Comparison of ENCODE assay signal across 7 cellular contexts in the genomic region with DNA sequence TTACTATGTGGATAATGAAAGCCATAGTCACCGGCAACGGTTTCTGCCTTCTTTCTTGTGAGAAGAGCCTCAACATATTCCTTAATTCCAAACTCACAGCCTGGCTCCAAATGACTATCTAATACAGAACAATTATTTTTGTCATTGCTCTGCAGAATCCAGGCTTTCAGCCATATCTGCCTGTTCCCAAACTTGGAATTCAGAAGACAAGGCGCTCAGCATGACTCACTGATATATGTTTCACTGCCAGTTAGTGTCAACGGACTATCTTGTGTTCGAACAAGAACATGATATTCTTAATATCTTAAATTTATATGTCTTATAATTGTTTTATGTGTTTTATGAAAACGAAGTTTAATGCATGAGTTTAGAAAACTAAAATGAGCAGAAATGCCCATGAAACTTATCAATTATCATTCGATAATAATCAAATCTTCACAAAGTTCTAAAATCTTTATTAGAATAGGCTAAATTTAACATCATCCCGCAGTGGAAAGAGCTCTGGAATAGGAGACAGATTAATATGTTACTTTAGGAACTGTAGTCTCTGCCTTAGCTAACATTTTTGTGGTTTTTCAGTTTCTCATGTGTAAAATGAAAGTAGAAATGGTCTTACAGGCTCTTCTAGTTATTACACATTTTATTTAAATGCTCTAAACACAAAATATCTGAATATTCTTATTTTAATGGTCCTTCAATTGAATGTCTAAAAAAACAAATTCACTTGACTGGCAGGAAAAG.
DNase-seq lines count a peak whose midpoint lies in the region; ATAC-seq, FAIRE-seq and TF ChIP-seq lines count a peak whose summit lies in the region.

No MANE protein-coding gene starts in this region.

- H3K27ac ChIP-seq in SJSA1 (peak overlapping the region; percentile 37; the same call in 1 of the 2 replicates), gastrocnemius medialis (peak overlapping the region; percentile 55 to 83 (median 72)), small intestine (ENCODE audit: low read depth in 1 of 2, low read length in 1 of 2) (no peak overlapping the region)

- H3K36me3 ChIP-seq in SJSA1 (no peaks in the 10 kb centered on the region; the same call in 1 of the 2 replicates), gastrocnemius medialis (no peaks in the 10 kb centered on the region), small intestine (ENCODE audit: control insufficient read depth in 2 of 2, insufficient read depth in 2 of 2, low read length in 2 of 2) (no peaks in the 10 kb centered on the region)

- peak; percentile 87 for ATAC-seq in HG02885 (IDR thresholded peaks at IDR 0.05; ENCODE audit: poor library complexity, unreplicated experiment)
- ATAC-seq in gastrocnemius medialis, result peak; percentile 77 to 85

- FAIRE-seq in GM19239 (lab: Jason Lieb, UNC) (peak; percentile 71), small intestine (lab: Jason Lieb, UNC) (no peak)

- no peak for DNase-seq in GM19239 (ENCODE audit: insufficient read length, low spot score)
- peak in 1 of 2 experiments; percentile 18 for DNase-seq in SJSA1 (ENCODE audit: low read depth in 1 of 2, low spot score in 2 of 2)
- DNase-seq in gastrocnemius medialis, result peak in 1 of 2 donors; percentile 22
- no peak for DNase-seq in NCI-H345 treated with DMSO at 0.1 percent for 48 hours (lab: John Stamatoyannopoulos, UW; ENCODE audit: unreplicated experiment)
- DNase-seq in germinal center (ENCODE audit: low spot score), result no peak
- DNase-seq in small intestine, result no peak

- TF ChIP-seq POLR2A in gastrocnemius medialis (IDR thresholded peaks at IDR 0.05), result no peak

- WGBS in small intestine, 3 donors, result 83 to 90% (median 84%) methylated on average over 8 of the region's 8 CpGs

- intact Hi-C loops in gastrocnemius medialis (cut with DNase I; ENCODE audit: low total_unique reads), result no loop called here

- H3K4me1 ChIP-seq in SJSA1 (replicated peaks) (peaks cover 11% of the 10 kb centered on the region), gastrocnemius medialis (peaks cover 12 to 24% of the 10 kb centered on the region in 2 donors), small intestine (ENCODE audit: control insufficient read depth in 2 of 2, insufficient read depth in 1 of 2, low read depth in 1 of 2, low read length in 1 of 2) (no peaks in the 10 kb centered on the region)

- H3K4me3 ChIP-seq in SJSA1 (no peak overlapping the region), gastrocnemius medialis (peak overlapping the region; percentile 29 to 46 (median 44)), small intestine (ENCODE audit: low read depth in 1 of 2, low read length in 2 of 2) (no peak overlapping the region)

- H3K9me3 ChIP-seq in SJSA1 (replicated peaks), result no peaks in the 10 kb centered on the region
- no peaks in the 10 kb centered on the region for H3K9me3 ChIP-seq in gastrocnemius medialis
- no peaks in the 10 kb centered on the region for H3K9me3 ChIP-seq in small intestine (ENCODE audit: control insufficient read depth, low read depth)

- in situ Hi-C loops in gastrocnemius medialis (cut with MboI; ENCODE audit: low sequenced_read_pairs in 4 of 4), result no loop called here

- no peak for TF ChIP-seq CTCF in gastrocnemius medialis (IDR thresholded peaks at IDR 0.05 in 4 of 5, conservative IDR thresholded peaks at IDR 0.05 in 1 of 5)

- H3K27me3 ChIP-seq in SJSA1 (replicated peaks) (no peaks in the 10 kb centered on the region), gastrocnemius medialis (no peaks in the 10 kb centered on the region), small intestine (ENCODE audit: control insufficient read depth in 2 of 2, insufficient read depth in 2 of 2, low read length in 2 of 2) (no peaks in the 10 kb centered on the region)

Comparison
In these comparisons a context has a peak if more than half of its experiments do, and no peak if none do; other contexts are left out.
1. H3K27ac ChIP-seq: peak in SJSA1 (single experiment) and gastrocnemius medialis (4 of 4); none in small intestine (0 of 2).
2. H3K4me3 ChIP-seq: peak in gastrocnemius medialis (4 of 4); none in SJSA1 (single experiment) and small intestine (0 of 2).